In genomic region chr5:149172709-149173505, GRCh38 we compare ENCODE assay signal across 12 cellular contexts. TPM values are rescaled to one million over a fixed set of nuclear protein-coding genes. Genes with fewer than 3 reads are reported as not detected.
DNase-seq lines count a peak whose midpoint lies in the region; ATAC-seq and TF ChIP-seq lines count a peak whose summit lies in the region.
"Had no signal": no experiment of that assay in that cellular context is flagged by ENCODE, and none has a peak within 500 bp of the region (broad histone marks: within the 10 kb centered on the region; RNA-seq: fewer than 3 reads in every experiment).

No MANE protein-coding gene starts in this region.

- H3K9me3 Mint-ChIP-seq in stimulated activated memory B cell treated with anti-CD40 and anti-IgM and Interleukin-4, amounts not matched to agents 10 μg/mL and 1 μg/mL and 100 μg/mL, for 72 hours: no peaks in the 10 kb centered on the region

- no peaks in the 10 kb centered on the region for H3K9me2 ChIP-seq in GM23248 (ENCODE audit: insufficient read depth)

- H3K36me3 ChIP-seq in GM23248 (ENCODE audit: low read depth): no peaks in the 10 kb centered on the region
- H3K36me3 ChIP-seq in SJSA1: peaks cover 9% of the 10 kb centered on the region
- H3K36me3 ChIP-seq in Peyer's patch: no peaks in the 10 kb centered on the region

- H4K20me1 ChIP-seq in GM23248 (ENCODE audit: insufficient read depth): no peaks in the 10 kb centered on the region

- DNase-seq in GM23248: peak; percentile 49
- peak in 1 of 2 experiments; percentile 63 for DNase-seq in SJSA1 (ENCODE audit: low read depth in 1 of 2, low spot score in 2 of 2)
- DNase-seq in foreskin melanocyte: peak; percentile 57
- DNase-seq in Peyer's patch: no peak
- DNase-seq in HuH-7.5 (ENCODE audit: low spot score): no peak
- DNase-seq: activated T-cell treated with anti-CD3 and anti-CD28 coated beads for 4 hours; Caco-2; NCI-H2171 treated with DMSO at 0.1 percent for 48 hours; occipital lobe; stimulated activated CD4-positive, alpha-beta T cell treated with anti-CD3 and anti-CD28 coated beads, Interleukin-2, amount 100 ng/mL, for 24 hours had no signal

- no peak overlapping the region for H3K4me3 Mint-ChIP-seq in stimulated activated memory B cell treated with anti-CD40 and anti-IgM and Interleukin-4, amounts not matched to agents 10 μg/mL and 1 μg/mL and 100 μg/mL, for 72 hours

- no peak for TF ChIP-seq POLR2A in Peyer's patch (IDR thresholded peaks at IDR 0.05)

- 64 to 67% methylated on average over 6 of the region's 6 CpGs for WGBS in GM23248 (ENCODE audit: low coverage in 1 of 2, low lambda C conversion rate in 2 of 2, missing lambda C conversion rate in 2 of 2), 2 experiments

- no peaks in the 10 kb centered on the region for H3K36me3 Mint-ChIP-seq in stimulated activated memory B cell treated with anti-CD40 and anti-IgM and Interleukin-4, amounts not matched to agents 10 μg/mL and 1 μg/mL and 100 μg/mL, for 72 hours

- no peaks in the 10 kb centered on the region; the same call in 1 of the 2 replicates for H3K79me2 ChIP-seq in GM23248 (ENCODE audit: insufficient read depth)

- H3F3A ChIP-seq in GM23248 (ENCODE audit: insufficient read depth): peaks cover 31% of the 10 kb centered on the region

- ATAC-seq in stimulated activated memory B cell treated with anti-CD40 and anti-IgM and Interleukin-4, amounts not matched to agents 10 μg/mL and 1 μg/mL and 100 μg/mL, for 72 hours: peak; percentile 14
- ATAC-seq in HG03045 (IDR thresholded peaks at IDR 0.05; ENCODE audit: unreplicated experiment): no peak

- H3K9ac ChIP-seq in GM23248: peak overlapping the region; percentile 67

- no peaks in the 10 kb centered on the region for H3K27me3 ChIP-seq in GM23248 (replicated peaks; ENCODE audit: insufficient read depth)
- H3K27me3 ChIP-seq in SJSA1 (replicated peaks): no peaks in the 10 kb centered on the region
- H3K27me3 ChIP-seq in Peyer's patch: no peaks in the 10 kb centered on the region

- H3K4me2 ChIP-seq in GM23248 (ENCODE audit: unreplicated experiment): peak overlapping the region; percentile 78

- H3K9me3 ChIP-seq in GM23248 (ENCODE audit: low read depth) (no peaks in the 10 kb centered on the region), SJSA1 (replicated peaks) (no peaks in the 10 kb centered on the region), Peyer's patch (no peaks in the 10 kb centered on the region)
- H3K9me3 ChIP-seq: Caco-2 had no signal

- peaks cover 45% of the 10 kb centered on the region for H3K4me1 ChIP-seq in GM23248 (ENCODE audit: insufficient read depth)
- H3K4me1 ChIP-seq in SJSA1 (replicated peaks): peaks cover 47% of the 10 kb centered on the region
- no peaks in the 10 kb centered on the region for H3K4me1 ChIP-seq in Peyer's patch

- H3K27ac ChIP-seq in GM23248 (peak overlapping the region; percentile 90), SJSA1 (peak overlapping the region; percentile 96), Peyer's patch (no peak overlapping the region)

- H3K4me1 Mint-ChIP-seq in stimulated activated memory B cell treated with anti-CD40 and anti-IgM and Interleukin-4, amounts not matched to agents 10 μg/mL and 1 μg/mL and 100 μg/mL, for 72 hours: no peaks in the 10 kb centered on the region

- TF ChIP-seq CTCF in Peyer's patch (IDR thresholded peaks at IDR 0.05): no peak

- H3K27me3 Mint-ChIP-seq in stimulated activated memory B cell treated with anti-CD40 and anti-IgM and Interleukin-4, amounts not matched to agents 10 μg/mL and 1 μg/mL and 100 μg/mL, for 72 hours: peaks cover 38% of the 10 kb centered on the region

- in situ Hi-C loops in GM23248 (cut with MboI): no loop called here

- H3K27ac Mint-ChIP-seq in stimulated activated memory B cell treated with anti-CD40 and anti-IgM and Interleukin-4, amounts not matched to agents 10 μg/mL and 1 μg/mL and 100 μg/mL, for 72 hours: no peak overlapping the region

- H2AFZ ChIP-seq in GM23248: no peak overlapping the region

- no peak overlapping the region for H3K4me3 ChIP-seq in GM23248
- H3K4me3 ChIP-seq in SJSA1: no peak overlapping the region
- H3K4me3 ChIP-seq in Peyer's patch: no peak overlapping the region

RNA-seq across cellular contexts. Expression of gene ABLIM3, which starts 31.6 kb away (rescaled TPM):
- total RNA-seq in GM23248 (2014; rRNA removed; shearing (Covaris generic)): 5.6 and 7.9 TPM in 2 replicates
- 11.4 and 11.7 TPM in 2 replicates for polyA plus RNA-seq in GM23248 (2016; fragmentation: Nextera tagmentation; extraction: Ambion mirVana)
- total RNA-seq in SJSA1 (2014; rRNA removed; shearing (Covaris generic)): 24.1 and 32.8 TPM in 2 replicates
- 10 to 100 TPM in 1 of 4 donors, 1 to 10 TPM in 3; 1.6 to 26.4 (median 5.7) TPM for total RNA-seq in Peyer's patch
- total RNA-seq: Caco-2 had no signal

Comparison
In these comparisons a context has a peak if more than half of its experiments do, and no peak if none do; other contexts are left out.
1. DNase-seq: peak in GM23248 (single experiment) and foreskin melanocyte (single experiment); none in Peyer's patch (0 of 3) and HuH-7.5 (single experiment).
2. H3K27ac ChIP-seq: peak in GM23248 (single experiment) and SJSA1 (single experiment); none in Peyer's patch (0 of 4).